Comparison of ENCODE assay signal across 12 cellular contexts in genomic region chr3:98259707-98260106, GRCh38. TPM values are rescaled to one million over a fixed set of nuclear protein-coding genes. Genes with fewer than 3 reads are reported as not detected.
DNase-seq lines count a peak whose midpoint lies in the region; ATAC-seq and TF ChIP-seq lines count a peak whose summit lies in the region.
"Had no signal": no experiment of that assay in that cellular context is flagged by ENCODE, and none has a peak within 500 bp of the region (broad histone marks: within the 10 kb centered on the region; RNA-seq: fewer than 3 reads in every experiment).

No MANE protein-coding gene starts in this region.

- no peak overlapping the region for H3K27ac Mint-ChIP-seq in endodermal cell

- H3K4me1 Mint-ChIP-seq in endodermal cell: no peaks in the 10 kb centered on the region

- peak; percentile 68 for ATAC-seq in GM21381 (IDR thresholded peaks at IDR 0.05; ENCODE audit: unreplicated experiment)
- ATAC-seq in HG03097 (IDR thresholded peaks at IDR 0.05; ENCODE audit: low FRiP score, unreplicated experiment): no peak
- ATAC-seq in HG03378 (IDR thresholded peaks at IDR 0.05; ENCODE audit: unreplicated experiment): no peak

- H3K27me3 Mint-ChIP-seq in endodermal cell (ENCODE audit: insufficient read depth): no peaks in the 10 kb centered on the region

- H3K4me3 ChIP-seq in GM06990 (replicated peaks; ENCODE audit: low read depth, low read length): no peak overlapping the region
- no peak overlapping the region for H3K4me3 ChIP-seq in endodermal cell (ENCODE audit: low read length)

- TF ChIP-seq RAD21 in Ishikawa (IDR thresholded peaks at IDR 0.05; ENCODE audit: low read depth): peak; percentile 18; the same call in 1 of the 2 replicates

- H3K9me3 ChIP-seq in endodermal cell (ENCODE audit: control insufficient read depth, low read length): no peaks in the 10 kb centered on the region

- H3K27ac ChIP-seq in endodermal cell (ENCODE audit: low read depth, low read length): no peak overlapping the region

- no peak overlapping the region for H3K4me3 Mint-ChIP-seq in endodermal cell

- H3K4me1 ChIP-seq in endodermal cell (ENCODE audit: control insufficient read depth, insufficient read depth, low read length): no peaks in the 10 kb centered on the region

- H3K36me3 ChIP-seq in GM06990 (ENCODE audit: control insufficient read depth, insufficient read depth, low read length) (no peaks in the 10 kb centered on the region), endodermal cell (ENCODE audit: control insufficient read depth, insufficient read depth, low read length) (no peaks in the 10 kb centered on the region)

- 67 to 80% methylated on average over 1 to 2 of the region's 2 CpGs for WGBS in endodermal cell (ENCODE audit: insufficient coverage in 1 of 2, insufficient read length in 1 of 2), 2 experiments

- TF ChIP-seq CTCF in GM06990 (IDR thresholded peaks at IDR 0.05; ENCODE audit: insufficient read depth, low read length, poor library complexity, severe bottlenecking): peak; percentile 39
- TF ChIP-seq CTCF in endodermal cell (conservative IDR thresholded peaks at IDR 0.05): peak; percentile 67

- no peak overlapping the region for H3K9ac ChIP-seq in endodermal cell (ENCODE audit: extremely low read depth, low read length, poor library complexity, severe bottlenecking)

- no peaks in the 10 kb centered on the region for H3K36me3 Mint-ChIP-seq in endodermal cell (ENCODE audit: low read depth)

- DNase-seq in GM06990 (ENCODE audit: extremely low read depth, insufficient read length) (no peak), endodermal cell (peak; percentile 77), dermis blood vessel endothelial cell (no peak), NCI-H345 (lab: John Stamatoyannopoulos, UW) (no peak)
- DNase-seq: activated effector memory CD4-positive, alpha-beta T cell treated with Interleukin-2 at 50 U/mL for 16 hours had no signal

- H3K9me3 Mint-ChIP-seq in endodermal cell: peaks cover 2% of the 10 kb centered on the region

- no peaks in the 10 kb centered on the region for H3K27me3 ChIP-seq in GM06990 (replicated peaks; ENCODE audit: control insufficient read depth, insufficient read depth, low read length)
- no peaks in the 10 kb centered on the region for H3K27me3 ChIP-seq in endodermal cell (ENCODE audit: control insufficient read depth, insufficient read depth, low read length, poor library complexity, severe bottlenecking)

- no peak for TF ChIP-seq EP300 in Ishikawa (IDR thresholded peaks at IDR 0.05; ENCODE audit: borderline replicate concordance)

TF ChIP-seq in Ishikawa, 13 proteins besides CTCF, POLR2A, EP300 and RAD21:
- TF ChIP-seq YY1 (IDR thresholded peaks at IDR 0.05; ENCODE audit: low read depth) (no peak), NFIC (IDR thresholded peaks at IDR 0.05) (no peak), TAF1 (IDR thresholded peaks at IDR 0.05; ENCODE audit: low read depth) (no peak), CEBPB (IDR thresholded peaks at IDR 0.05) (no peak), TEAD4 (IDR thresholded peaks at IDR 0.05) (no peak), TCF12 (IDR thresholded peaks at IDR 0.05; ENCODE audit: low read depth) (no peak), EGR1 (IDR thresholded peaks at IDR 0.05) (no peak), ZBTB7A (IDR thresholded peaks at IDR 0.05; ENCODE audit: low read depth) (no peak), MAX (IDR thresholded peaks at IDR 0.05) (no peak), REST (IDR thresholded peaks at IDR 0.05; ENCODE audit: low read depth) (no peak), CREB1 (IDR thresholded peaks at IDR 0.05; ENCODE audit: low read depth) (no peak), FOXM1 (IDR thresholded peaks at IDR 0.05; ENCODE audit: borderline replicate concordance, low read depth) (no peak)

RNA-seq across cellular contexts. Expression of gene OR5H6, which starts 4.3 kb away (rescaled TPM):
- total RNA-seq in endodermal cell (not detected), dermis blood vessel endothelial cell (not detected in 2 replicates)
- polyA plus RNA-seq in endodermal cell (2013, experiment 1 of 2): not detected
- polyA plus RNA-seq in endodermal cell (2013, experiment 2 of 2): not detected
- total RNA-seq: liver; skeletal muscle tissue; T-helper 2 cell treated with Interferon-gamma antibody and Interleukin-4, amounts not matched to agents 100 ng/mL and 5 ng/mL, for 36 hours had no signal
- polyA plus RNA-seq: liver had no signal

RNA-seq across cellular contexts. Expression of gene OR5H2, which starts 22.6 kb away (rescaled TPM):
- total RNA-seq in endodermal cell (not detected), dermis blood vessel endothelial cell (not detected in 2 replicates)
- not detected for polyA plus RNA-seq in endodermal cell (2013, experiment 1 of 2)
- not detected for polyA plus RNA-seq in endodermal cell (2013, experiment 2 of 2)
- total RNA-seq: skeletal muscle tissue; T-helper 2 cell treated with Interferon-gamma antibody and Interleukin-4, amounts not matched to agents 100 ng/mL and 5 ng/mL, for 36 hours had no signal
- polyA plus RNA-seq: liver had no signal
